In the genomic region with DNA sequence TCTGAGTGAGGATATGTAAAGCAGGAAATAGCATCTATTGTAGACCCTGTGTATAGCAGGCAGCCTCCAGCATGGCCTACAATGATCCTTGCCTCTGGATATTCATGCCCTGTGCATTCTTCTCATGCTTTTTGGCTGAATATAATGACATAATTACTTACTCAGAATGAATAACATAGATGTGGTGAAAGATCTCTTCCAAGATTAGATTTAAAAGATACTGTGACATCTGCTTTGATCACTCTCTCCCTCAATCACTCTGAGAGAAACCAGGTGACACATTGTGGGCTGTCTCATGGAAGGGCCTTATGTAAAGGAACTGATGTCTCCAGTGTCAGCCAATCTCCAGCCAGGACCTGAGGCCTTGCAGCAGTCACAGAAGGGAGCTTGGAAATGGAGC, we compare ENCODE assay signal across 16 cellular contexts.
DNase-seq lines count a peak whose midpoint lies in the region; ATAC-seq and TF ChIP-seq lines count a peak whose summit lies in the region.
"Had no signal": no experiment of that assay in that cellular context is flagged by ENCODE, and none has a peak within 500 bp of the region (broad histone marks: within the 10 kb centered on the region; RNA-seq: fewer than 3 reads in every experiment).

No MANE protein-coding gene starts in this region.

- CTCF ChIA-PET in HEK293T (lab: Yijun Ruan, JAX), result no interaction called here

- no peaks in the 10 kb centered on the region for H3K4me1 Mint-ChIP-seq in stimulated activated memory B cell treated with anti-CD40 and anti-IgM and Interleukin-4, amounts not matched to agents 10 μg/mL and 1 μg/mL and 100 μg/mL, for 72 hours

- TF ChIP-seq CTCF in RWPE2 (IDR thresholded peaks at IDR 0.05; ENCODE audit: poor library complexity, severe bottlenecking), result no peak

- no peaks in the 10 kb centered on the region for H3K27me3 Mint-ChIP-seq in stimulated activated memory B cell treated with anti-CD40 and anti-IgM and Interleukin-4, amounts not matched to agents 10 μg/mL and 1 μg/mL and 100 μg/mL, for 72 hours

- H3K36me3 Mint-ChIP-seq in stimulated activated memory B cell treated with anti-CD40 and anti-IgM and Interleukin-4, amounts not matched to agents 10 μg/mL and 1 μg/mL and 100 μg/mL, for 72 hours, result no peaks in the 10 kb centered on the region

- H3K4me3 ChIP-seq in RWPE2 (ENCODE audit: severe bottlenecking), result no peak overlapping the region
- H3K4me3 ChIP-seq: transverse colon had no signal

- ATAC-seq in RWPE2 (ENCODE audit: low read depth) (peak; percentile 93), GM21526 (IDR thresholded peaks at IDR 0.05; ENCODE audit: low FRiP score, unreplicated experiment) (no peak), esophagus mucosa (no peak)
- ATAC-seq in stimulated activated memory B cell treated with anti-CD40 and anti-IgM and Interleukin-4, amounts not matched to agents 10 μg/mL and 1 μg/mL and 100 μg/mL, for 72 hours, result peak; percentile 36

- no peaks in the 10 kb centered on the region for H3K36me3 ChIP-seq in RWPE2 (ENCODE audit: low read depth)
- H3K36me3 ChIP-seq: transverse colon had no signal

- DNase-seq in HCEC 1CT (peak; percentile 96), RWPE2 (ENCODE audit: low spot score) (no peak), fibroblast of peridontal ligament (ENCODE audit: extremely low read depth) (peak; percentile 29), HEK293T (ENCODE audit: extremely low spot score) (no peak), NCI-H524 (lab: John Stamatoyannopoulos, UW) (no peak)
- DNase-seq: activated CD8-positive, alpha-beta memory T cell treated with anti-CD3 and anti-CD28 coated beads, Interleukin-2, amount 50 U/mL, for 4 hours; glutamatergic neuron; NCI-H1048; NCI-H510A; SHP77; stimulated activated CD4-positive, alpha-beta T cell treated with anti-CD3 and anti-CD28 coated beads, Interleukin-12 subunit alpha, Interleukin-12 subunit beta, amount 100 ng/mL, for 4 hours; transverse colon had no signal

- no peaks in the 10 kb centered on the region for H3K9me3 ChIP-seq in RWPE2 (ENCODE audit: severe bottlenecking)
- H3K9me3 ChIP-seq: transverse colon had no signal

- peaks cover 23% of the 10 kb centered on the region for H3K4me1 ChIP-seq in RWPE2 (ENCODE audit: insufficient read depth, poor library complexity, severe bottlenecking)
- H3K4me1 ChIP-seq: transverse colon had no signal

- no peaks in the 10 kb centered on the region for H3K27me3 ChIP-seq in RWPE2 (ENCODE audit: insufficient read depth, poor library complexity, severe bottlenecking)
- H3K27me3 ChIP-seq: transverse colon had no signal

- peaks cover 5% of the 10 kb centered on the region for H3K9me3 Mint-ChIP-seq in stimulated activated memory B cell treated with anti-CD40 and anti-IgM and Interleukin-4, amounts not matched to agents 10 μg/mL and 1 μg/mL and 100 μg/mL, for 72 hours

- POLR2A ChIA-PET in HEK293T (lab: Yijun Ruan, JAX), result no interaction called here

- H3K27ac ChIP-seq in RWPE2 (ENCODE audit: poor library complexity, severe bottlenecking), result peak overlapping the region; percentile 99
- H3K27ac ChIP-seq: VCaP had no signal

- no peak overlapping the region for H3K4me3 Mint-ChIP-seq in stimulated activated memory B cell treated with anti-CD40 and anti-IgM and Interleukin-4, amounts not matched to agents 10 μg/mL and 1 μg/mL and 100 μg/mL, for 72 hours

- H3K27ac Mint-ChIP-seq in stimulated activated memory B cell treated with anti-CD40 and anti-IgM and Interleukin-4, amounts not matched to agents 10 μg/mL and 1 μg/mL and 100 μg/mL, for 72 hours, result no peak overlapping the region

TF ChIP-seq in HEK293T, 16 proteins besides CTCF, POLR2A, EP300 and RAD21:
- TF ChIP-seq SUZ12 (IDR thresholded peaks at IDR 0.05) (no peak), FOXM1 (IDR thresholded peaks at IDR 0.05; ENCODE audit: borderline replicate concordance) (no peak), ZNF384 (IDR thresholded peaks at IDR 0.05) (no peak), FOXK2 (IDR thresholded peaks at IDR 0.05) (no peak), HDGF (IDR thresholded peaks at IDR 0.05; ENCODE audit: borderline replicate concordance) (no peak), TARDBP (IDR thresholded peaks at IDR 0.05) (no peak), FOXA1 (IDR thresholded peaks at IDR 0.05) (no peak), SP1 (IDR thresholded peaks at IDR 0.05) (no peak), ARNT (IDR thresholded peaks at IDR 0.05) (no peak)
- TF ChIP-seq, protein P1, sequence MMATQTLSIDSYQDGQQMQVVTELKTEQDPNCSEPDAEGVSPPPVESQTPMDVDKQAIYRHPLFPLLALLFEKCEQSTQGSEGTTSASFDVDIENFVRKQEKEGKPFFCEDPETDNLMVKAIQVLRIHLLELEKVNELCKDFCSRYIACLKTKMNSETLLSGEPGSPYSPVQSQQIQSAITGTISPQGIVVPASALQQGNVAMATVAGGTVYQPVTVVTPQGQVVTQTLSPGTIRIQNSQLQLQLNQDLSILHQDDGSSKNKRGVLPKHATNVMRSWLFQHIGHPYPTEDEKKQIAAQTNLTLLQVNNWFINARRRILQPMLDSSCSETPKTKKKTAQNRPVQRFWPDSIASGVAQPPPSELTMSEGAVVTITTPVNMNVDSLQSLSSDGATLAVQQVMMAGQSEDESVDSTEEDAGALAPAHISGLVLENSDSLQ (IDR thresholded peaks at IDR 0.05), result no peak

Comparison
In these comparisons a context has a peak if more than half of its experiments do, and no peak if none do; other contexts are left out.
1. DNase-seq: peak in HCEC 1CT (single experiment) and fibroblast of peridontal ligament (single experiment); none in RWPE2 (single experiment), HEK293T (single experiment) and NCI-H524 (0 of 2).
2. ATAC-seq: peak in RWPE2 (single experiment) and stimulated activated memory B cell treated with anti-CD40 and anti-IgM and Interleukin-4, amounts not matched to agents 10 μg/mL and 1 μg/mL and 100 μg/mL, for 72 hours (single experiment); none in GM21526 (single experiment) and esophagus mucosa (single experiment).